35 cellular contexts compared by ENCODE assay signal in genomic region chr10:70568113-70568512, GRCh38. TPM values are rescaled to one million over a fixed set of nuclear protein-coding genes. Genes with fewer than 3 reads are reported as not detected.
"Had no signal": no experiment of that assay in that cellular context is flagged by ENCODE, and none has a peak within 500 bp of the region (broad histone marks: within the 10 kb centered on the region; RNA-seq: fewer than 3 reads in every experiment).

No MANE protein-coding gene starts in this region.

- H3K36me3 Mint-ChIP-seq: activated CD4-positive, alpha-beta memory T cell treated with anti-CD3 and anti-CD28 coated beads for 36 hours; activated naive CD4-positive, alpha-beta T cell treated with anti-CD3 and anti-CD28 coated beads, Interleukin-2, amount 50 U/mL, for 72 hours; activated naive CD8-positive, alpha-beta T cell treated with anti-CD3 and anti-CD28 coated beads for 36 hours had no signal

- H3K4me3 Mint-ChIP-seq: activated B cell treated with CpG ODN at 0.5 μM for 24 hours; activated CD4-positive, alpha-beta memory T cell treated with anti-CD3 and anti-CD28 coated beads for 36 hours; activated CD4-positive, alpha-beta T cell treated with anti-CD3 and anti-CD28 coated beads, Interleukin-2, amount 10 ng/mL, durations not matched to agents 24 days and 14 days; activated naive CD4-positive, alpha-beta T cell treated with anti-CD3 and anti-CD28 coated beads for 36 hours; activated naive CD8-positive, alpha-beta T cell treated with anti-CD3 and anti-CD28 coated beads for 36 hours; activated T-cell treated with anti-CD3 and anti-CD28 coated beads, Interleukin-2, amount 50 U/mL, for 4 hours; activated T-cell treated with anti-CD3 and anti-CD28 coated beads, Interleukin-2, amount 50 U/mL, for 72 hours; activated T-helper 1 cell treated with anti-CD3 and anti-CD28 coated beads, Interleukin-12 subunit alpha, Interleukin-12 subunit beta, Interleukin-2, Interleukin-4 antibody, amounts not matched to agents 30 ng/mL and 10 ng/mL and 1 ng/mL, durations not matched to agents 14 hours and 24 hours and 36 hours; activated T-helper 17 cell treated with anti-CD3 and anti-CD28 coated beads, Interleukin-2, amount 50 U/mL, for 72 hours; T-helper 1 cell treated with Interleukin-12 subunit alpha and Interleukin-12 subunit beta and Interleukin-4 antibody, amounts not matched to agents 30 μg/mL and 1 μg/mL, for 36 hours; T-helper 2 cell treated with Interferon-gamma antibody and Interleukin-4, amounts not matched to agents 5 μg/mL and 100 μg/mL, for 36 hours had no signal

- H3K27me3 Mint-ChIP-seq: activated B cell treated with CpG ODN at 0.5 μM for 24 hours; activated CD4-positive, alpha-beta memory T cell treated with anti-CD3 and anti-CD28 coated beads for 36 hours; activated naive CD8-positive, alpha-beta T cell treated with anti-CD3 and anti-CD28 coated beads for 36 hours; activated T-helper 17 cell treated with anti-CD3 and anti-CD28 coated beads, Interleukin-2, amount 50 U/mL, for 72 hours had no signal

- H3K4me1 ChIP-seq: adrenal gland, body of pancreas, breast epithelium had no signal

- H3K27me3 ChIP-seq: adrenal gland, body of pancreas, brain microvascular endothelial cell, breast epithelium had no signal

- H3K9me3 Mint-ChIP-seq: activated B cell treated with CpG ODN at 0.5 μM for 24 hours; activated CD4-positive, alpha-beta memory T cell treated with anti-CD3 and anti-CD28 coated beads for 36 hours; activated CD4-positive, alpha-beta T cell treated with anti-CD3 and anti-CD28 coated beads, Interleukin-2, amount 10 ng/mL, durations not matched to agents 24 days and 14 days; activated naive CD4-positive, alpha-beta T cell treated with anti-CD3 and anti-CD28 coated beads for 36 hours; activated naive CD4-positive, alpha-beta T cell treated with anti-CD3 and anti-CD28 coated beads, Interleukin-2, amount 50 U/mL, for 72 hours; activated naive CD8-positive, alpha-beta T cell treated with anti-CD3 and anti-CD28 coated beads for 36 hours; activated T-cell treated with anti-CD3 and anti-CD28 coated beads, Interleukin-2, amount 50 U/mL, for 4 hours; activated T-cell treated with anti-CD3 and anti-CD28 coated beads, Interleukin-2, amount 50 U/mL, for 72 hours; activated T-helper 1 cell treated with anti-CD3 and anti-CD28 coated beads, Interleukin-12 subunit alpha, Interleukin-12 subunit beta, Interleukin-2, Interleukin-4 antibody, amounts not matched to agents 30 ng/mL and 10 ng/mL and 1 ng/mL, durations not matched to agents 14 hours and 24 hours and 36 hours; activated T-helper 17 cell treated with anti-CD3 and anti-CD28 coated beads, Interleukin-2, amount 50 U/mL, for 72 hours; T-helper 1 cell treated with Interleukin-12 subunit alpha and Interleukin-12 subunit beta and Interleukin-4 antibody, amounts not matched to agents 30 μg/mL and 1 μg/mL, for 36 hours; T-helper 2 cell treated with Interferon-gamma antibody and Interleukin-4, amounts not matched to agents 5 μg/mL and 100 μg/mL, for 36 hours had no signal

- H3K27ac Mint-ChIP-seq: activated B cell treated with CpG ODN at 0.5 μM for 24 hours; activated CD4-positive, alpha-beta memory T cell treated with anti-CD3 and anti-CD28 coated beads for 36 hours; activated CD4-positive, alpha-beta T cell treated with anti-CD3 and anti-CD28 coated beads, Interleukin-2, amount 10 ng/mL, durations not matched to agents 24 days and 14 days; activated naive CD4-positive, alpha-beta T cell treated with anti-CD3 and anti-CD28 coated beads for 36 hours; activated naive CD4-positive, alpha-beta T cell treated with anti-CD3 and anti-CD28 coated beads, Interleukin-2, amount 50 U/mL, for 72 hours; activated naive CD8-positive, alpha-beta T cell treated with anti-CD3 and anti-CD28 coated beads for 36 hours; activated T-cell treated with anti-CD3 and anti-CD28 coated beads, Interleukin-2, amount 50 U/mL, for 72 hours; activated T-helper 1 cell treated with anti-CD3 and anti-CD28 coated beads, Interleukin-12 subunit alpha, Interleukin-12 subunit beta, Interleukin-2, Interleukin-4 antibody, amounts not matched to agents 30 ng/mL and 10 ng/mL and 1 ng/mL, durations not matched to agents 14 hours and 24 hours and 36 hours; activated T-helper 17 cell treated with anti-CD3 and anti-CD28 coated beads, Interleukin-2, amount 50 U/mL, for 72 hours; T-helper 1 cell treated with Interleukin-12 subunit alpha and Interleukin-12 subunit beta and Interleukin-4 antibody, amounts not matched to agents 30 μg/mL and 1 μg/mL, for 36 hours; T-helper 2 cell treated with Interferon-gamma antibody and Interleukin-4, amounts not matched to agents 5 μg/mL and 100 μg/mL, for 36 hours had no signal

- H3K4me3 ChIP-seq: adrenal gland, body of pancreas, breast epithelium had no signal

- FAIRE-seq: astrocyte, TTC549 had no signal

- H3K36me3 ChIP-seq: adrenal gland, brain microvascular endothelial cell, breast epithelium had no signal

- DNase-seq: activated B cell treated with CpG ODN at 0.5 μM for 24 hours; activated CD4-positive, alpha-beta memory T cell treated with anti-CD3 and anti-CD28 coated beads for 36 hours; activated CD4-positive, alpha-beta T cell treated with anti-CD3 and anti-CD28 coated beads for 4 hours; activated CD4-positive, alpha-beta T cell treated with anti-CD3 and anti-CD28 coated beads, Interleukin-2, amount 10 ng/mL, durations not matched to agents 24 days and 14 days; activated CD4-positive, alpha-beta T cell treated with anti-CD3 and anti-CD28 coated beads, Interleukin-2, amount 50 U/mL, for 1 hour; activated CD4-positive, alpha-beta T cell treated with anti-CD3 and anti-CD28 coated beads, Interleukin-2, amount 50 U/mL, for 4 hours; activated CD4-positive, CD25-positive, alpha-beta regulatory T cell treated with anti-CD3 and anti-CD28 coated beads, Interleukin-2, amount 50 U/mL, for 72 hours; activated CD8-positive, alpha-beta memory T cell treated with anti-CD3 and anti-CD28 coated beads, Interleukin-2, amount 50 U/mL, for 4 hours; activated effector memory CD4-positive, alpha-beta T cell treated with anti-CD3 and anti-CD28 coated beads, Interleukin-2, amount 50 U/mL, for 16 hours; activated gamma-delta T cell treated with Interleukin-2 at 50 U/mL for 16 hours; activated naive CD4-positive, alpha-beta T cell; activated naive CD4-positive, alpha-beta T cell treated with anti-CD3 and anti-CD28 coated beads for 36 hours; activated naive CD4-positive, alpha-beta T cell treated with anti-CD3 and anti-CD28 coated beads, Interleukin-2, amount 50 U/mL, for 16 hours; activated naive CD8-positive, alpha-beta T cell treated with anti-CD3 and anti-CD28 coated beads for 36 hours; activated T-cell treated with anti-CD3 and anti-CD28 coated beads for 4 hours; activated T-cell treated with anti-CD3 and anti-CD28 coated beads, Interleukin-2, amount 50 U/mL, for 1 hour; activated T-cell treated with anti-CD3 and anti-CD28 coated beads, Interleukin-2, amount 50 U/mL, for 4 hours; activated T-cell treated with anti-CD3 and anti-CD28 coated beads, Interleukin-2, amount 50 U/mL, for 72 hours; amniotic stem cell; body of pancreas; brain microvascular endothelial cell; T-helper 1 cell; T-helper 2 cell; T-helper 9 cell had no signal

- H3K9me3 ChIP-seq: adrenal gland, body of pancreas, breast epithelium had no signal

- H3K27ac ChIP-seq: adrenal gland, body of pancreas, brain microvascular endothelial cell, breast epithelium, VCaP had no signal

- ATAC-seq: activated naive CD4-positive, alpha-beta T cell treated with anti-CD3 and anti-CD28 coated beads, Interleukin-2, amount 50 U/mL, for 72 hours; activated T-cell treated with anti-CD3 and anti-CD28 coated beads, Interleukin-2, amount 50 U/mL, for 4 hours; activated T-cell treated with anti-CD3 and anti-CD28 coated beads, Interleukin-2, amount 50 U/mL, for 72 hours; activated T-helper 17 cell treated with anti-CD3 and anti-CD28 coated beads, Interleukin-2, amount 50 U/mL, for 72 hours; body of pancreas had no signal

RNA-seq across cellular contexts. Expression of gene PRF1, which starts 34.4 kb away (rescaled TPM):
- total RNA-seq: cerebellum had no signal
